Comparison of ENCODE assay signal across 27 cellular contexts in genomic region chr15:101022876-101023275, GRCh38.
DNase-seq lines count a peak whose midpoint lies in the region; ATAC-seq and TF ChIP-seq lines count a peak whose summit lies in the region.
"Had no signal": no experiment of that assay in that cellular context is flagged by ENCODE, and none has a peak within 500 bp of the region (broad histone marks: within the 10 kb centered on the region; RNA-seq: fewer than 3 reads in every experiment).

No MANE protein-coding gene starts in this region.

- H3K36me3 Mint-ChIP-seq in activated CD8-positive, alpha-beta T cell treated with anti-CD3 and anti-CD28 coated beads, Interleukin-2, amount 10 ng/mL, durations not matched to agents 7 days and 5 days (ENCODE audit: low read depth) = no peaks in the 10 kb centered on the region
- no peaks in the 10 kb centered on the region for H3K36me3 Mint-ChIP-seq in activated CD8-positive, alpha-beta T cell treated with anti-CD3 and anti-CD28 coated beads for 36 hours (ENCODE audit: low read depth)
- H3K36me3 Mint-ChIP-seq: brain; CD4-positive, CD25-positive, alpha-beta regulatory T cell; natural killer cell had no signal

- no peaks in the 10 kb centered on the region for H3K9me3 Mint-ChIP-seq in activated CD8-positive, alpha-beta T cell treated with anti-CD3 and anti-CD28 coated beads, Interleukin-2, amount 10 ng/mL, durations not matched to agents 7 days and 5 days (ENCODE audit: insufficient read depth)
- H3K9me3 Mint-ChIP-seq in activated CD8-positive, alpha-beta T cell treated with anti-CD3 and anti-CD28 coated beads for 36 hours = no peaks in the 10 kb centered on the region
- H3K9me3 Mint-ChIP-seq: CD4-positive, CD25-positive, alpha-beta regulatory T cell; effector memory CD8-positive, alpha-beta T cell; HFFc6; natural killer cell; T-helper 1 cell treated with Interleukin-12 subunit alpha and Interleukin-12 subunit beta and Interleukin-4 antibody, amounts not matched to agents 30 μg/mL and 1 μg/mL, for 36 hours had no signal

- no peak for TF ChIP-seq POLR2A in stomach (IDR thresholded peaks at IDR 0.05)

- H3K36me3 ChIP-seq in WERI-Rb-1 (no peaks in the 10 kb centered on the region), stomach (peaks cover 0 to 52% (median 49%) of the 10 kb centered on the region in 4 donors)

- ATAC-seq in activated CD8-positive, alpha-beta T cell treated with anti-CD3 and anti-CD28 coated beads, Interleukin-2, amount 10 ng/mL, durations not matched to agents 7 days and 5 days = no peak
- ATAC-seq in activated CD8-positive, alpha-beta T cell treated with anti-CD3 and anti-CD28 coated beads for 36 hours = no peak
- no peak for ATAC-seq in left lobe of liver
- ATAC-seq in HG03025 (IDR thresholded peaks at IDR 0.05; ENCODE audit: low FRiP score, unreplicated experiment) = no peak
- ATAC-seq in foreskin keratinocyte = no peak
- ATAC-seq: activated CD4-positive, CD25-positive, alpha-beta regulatory T cell treated with anti-CD3 and anti-CD28 coated beads, Interleukin-2, amount 50 U/mL, for 24 hours; effector memory CD8-positive, alpha-beta T cell; esophagus mucosa; natural killer cell had no signal

- CTCF ChIA-PET in activated CD8-positive, alpha-beta T cell treated with anti-CD3 and anti-CD28 coated beads, Interleukin-2, amount 10 ng/mL, durations not matched to agents 7 days and 5 days (lab: Charles Lee) = interaction anchor here (1.1 to 4.5 kb wide), 6 partner anchors 9 to 266 kb away, joined by 3 to 27 read pairs (median 4); no protein-coding TSS in a partner anchor
- CTCF ChIA-PET in activated CD8-positive, alpha-beta T cell treated with anti-CD3 and anti-CD28 coated beads for 36 hours (lab: Charles Lee) = interaction anchor here (0.9 to 6.9 kb wide), 5 partner anchors 14 to 238 kb away, joined by 3 to 77 read pairs (median 4); no protein-coding TSS in a partner anchor

- peak; percentile 11 for DNase-seq in activated CD8-positive, alpha-beta T cell treated with anti-CD3 and anti-CD28 coated beads, Interleukin-2, amount 10 ng/mL, durations not matched to agents 7 days and 5 days
- DNase-seq in activated CD8-positive, alpha-beta T cell treated with anti-CD3 and anti-CD28 coated beads for 36 hours = no peak
- peak; percentile 34 for DNase-seq in WERI-Rb-1
- DNase-seq in left lobe of liver (ENCODE audit: low spot score) = peak; percentile 6
- DNase-seq in stomach = peak; percentile 10
- DNase-seq in DMS114 treated with DMSO at 0.1 percent for 48 hours (lab: John Stamatoyannopoulos, UW; ENCODE audit: unreplicated experiment) = no peak
- DNase-seq in foreskin keratinocyte = no peak
- DNase-seq: CD4-positive, CD25-positive, alpha-beta regulatory T cell; effector memory CD8-positive, alpha-beta T cell; foreskin melanocyte; GM23248; HFFc6; natural killer cell; NCI-H1436 treated with DMSO at 0.1 percent for 48 hours; NCI-H345; RPMI8226; stimulated activated CD4-positive, alpha-beta T cell treated with anti-CD3 and anti-CD28 coated beads, Interleukin-12 subunit alpha, Interleukin-12 subunit beta, amount 100 ng/mL, for 4 hours; stimulated activated CD4-positive, alpha-beta T cell treated with anti-CD3 and anti-CD28 coated beads, Interleukin-4, amount 100 ng/mL, for 1 hour had no signal

- H3K4me1 ChIP-seq in stomach (peaks cover 0 to 10% (median 3%) of the 10 kb centered on the region in 4 donors), foreskin keratinocyte (no peaks in the 10 kb centered on the region)

- H3K27me3 ChIP-seq in WERI-Rb-1 (ENCODE audit: insufficient read depth, low read depth, severe bottlenecking) = no peaks in the 10 kb centered on the region
- no peaks in the 10 kb centered on the region for H3K27me3 ChIP-seq in stomach
- no peaks in the 10 kb centered on the region for H3K27me3 ChIP-seq in foreskin keratinocyte
- H3K27me3 ChIP-seq: hepatocyte, left lung, suprapubic skin had no signal

- H3K4me1 Mint-ChIP-seq in activated CD8-positive, alpha-beta T cell treated with anti-CD3 and anti-CD28 coated beads, Interleukin-2, amount 10 ng/mL, durations not matched to agents 7 days and 5 days (ENCODE audit: low read depth) = no peaks in the 10 kb centered on the region
- no peaks in the 10 kb centered on the region for H3K4me1 Mint-ChIP-seq in activated CD8-positive, alpha-beta T cell treated with anti-CD3 and anti-CD28 coated beads for 36 hours (ENCODE audit: low read depth)
- H3K4me1 Mint-ChIP-seq: CD4-positive, CD25-positive, alpha-beta regulatory T cell; natural killer cell had no signal

- WGBS in stomach, 5 donors = 70 to 94% (median 88%) methylated on average over 3 of the region's 3 CpGs

- H3K27ac Mint-ChIP-seq in activated CD8-positive, alpha-beta T cell treated with anti-CD3 and anti-CD28 coated beads, Interleukin-2, amount 10 ng/mL, durations not matched to agents 7 days and 5 days = no peak overlapping the region
- no peak overlapping the region for H3K27ac Mint-ChIP-seq in activated CD8-positive, alpha-beta T cell treated with anti-CD3 and anti-CD28 coated beads for 36 hours
- H3K27ac Mint-ChIP-seq: CD4-positive, CD25-positive, alpha-beta regulatory T cell; effector memory CD8-positive, alpha-beta T cell; HFFc6; natural killer cell; T-helper 1 cell treated with Interleukin-12 subunit alpha and Interleukin-12 subunit beta and Interleukin-4 antibody, amounts not matched to agents 30 μg/mL and 1 μg/mL, for 36 hours had no signal

- no peak overlapping the region for H3K4me3 ChIP-seq in WERI-Rb-1 (ENCODE audit: low read depth, low read length)
- no peak overlapping the region for H3K4me3 ChIP-seq in stomach
- H3K4me3 ChIP-seq: GM23248, hepatocyte, left lung, SK-N-MC, suprapubic skin had no signal

- no peak for TF ChIP-seq EP300 in stomach (IDR thresholded peaks at IDR 0.05)

- intact Hi-C loops in activated CD8-positive, alpha-beta T cell treated with anti-CD3 and anti-CD28 coated beads for 36 hours (cut with micrococcal nuclease) = no loop called here
- intact Hi-C loops in stomach (cut with DNase I; ENCODE audit: low total_unique reads) = no loop called here

- H3K9me3 ChIP-seq in WERI-Rb-1 (ENCODE audit: severe bottlenecking) = no peaks in the 10 kb centered on the region
- H3K9me3 ChIP-seq in stomach = no peaks in the 10 kb centered on the region
- H3K9me3 ChIP-seq: left lung, suprapubic skin had no signal

- H3K27ac ChIP-seq in WERI-Rb-1 = no peak overlapping the region
- H3K27ac ChIP-seq in stomach = peak overlapping the region in 4 of 5 donors; percentile 38 to 79 (median 68)
- H3K27ac ChIP-seq in foreskin keratinocyte = no peak overlapping the region
- H3K27ac ChIP-seq: GM23248, SK-N-MC, suprapubic skin had no signal

- no peak overlapping the region for H3K4me3 Mint-ChIP-seq in activated CD8-positive, alpha-beta T cell treated with anti-CD3 and anti-CD28 coated beads, Interleukin-2, amount 10 ng/mL, durations not matched to agents 7 days and 5 days
- no peak overlapping the region for H3K4me3 Mint-ChIP-seq in activated CD8-positive, alpha-beta T cell treated with anti-CD3 and anti-CD28 coated beads for 36 hours
- H3K4me3 Mint-ChIP-seq: brain; CD4-positive, CD25-positive, alpha-beta regulatory T cell; effector memory CD8-positive, alpha-beta T cell; HFFc6; natural killer cell; T-helper 1 cell treated with Interleukin-12 subunit alpha and Interleukin-12 subunit beta and Interleukin-4 antibody, amounts not matched to agents 30 μg/mL and 1 μg/mL, for 36 hours had no signal

- no peak for TF ChIP-seq CTCF in activated CD8-positive, alpha-beta T cell treated with anti-CD3 and anti-CD28 coated beads for 36 hours (IDR thresholded peaks at IDR 0.05)
- no peak for TF ChIP-seq CTCF in WERI-Rb-1 (IDR thresholded peaks at IDR 0.05; ENCODE audit: low read depth, low read length)
- TF ChIP-seq CTCF in stomach (IDR thresholded peaks at IDR 0.05) = no peak
- no peak for TF ChIP-seq CTCF in foreskin keratinocyte (conservative IDR thresholded peaks at IDR 0.05)

- no peaks in the 10 kb centered on the region for H3K27me3 Mint-ChIP-seq in activated CD8-positive, alpha-beta T cell treated with anti-CD3 and anti-CD28 coated beads, Interleukin-2, amount 10 ng/mL, durations not matched to agents 7 days and 5 days (ENCODE audit: low read depth)
- no peaks in the 10 kb centered on the region for H3K27me3 Mint-ChIP-seq in activated CD8-positive, alpha-beta T cell treated with anti-CD3 and anti-CD28 coated beads for 36 hours

- POLR2A ChIA-PET in activated CD8-positive, alpha-beta T cell treated with anti-CD3 and anti-CD28 coated beads, Interleukin-2, amount 10 ng/mL, durations not matched to agents 7 days and 5 days (lab: Charles Lee) = interaction anchor here (0.5 kb wide), 1 partner anchor 119 kb away, joined by 3 read pairs; no protein-coding TSS in a partner anchor
- POLR2A ChIA-PET in activated CD8-positive, alpha-beta T cell treated with anti-CD3 and anti-CD28 coated beads for 36 hours (lab: Charles Lee) = no interaction called here

Comparison
In these comparisons a context has a peak if more than half of its experiments do, and no peak if none do; other contexts are left out.
1. DNase-seq: peak in activated CD8-positive, alpha-beta T cell treated with anti-CD3 and anti-CD28 coated beads, Interleukin-2, amount 10 ng/mL, durations not matched to agents 7 days and 5 days (single experiment), WERI-Rb-1 (single experiment), left lobe of liver (single experiment) and stomach (single experiment); none in activated CD8-positive, alpha-beta T cell treated with anti-CD3 and anti-CD28 coated beads for 36 hours (single experiment), DMS114 treated with DMSO at 0.1 percent for 48 hours (single experiment) and foreskin keratinocyte (0 of 2).
2. H3K27ac ChIP-seq: peak in stomach (4 of 5); none in WERI-Rb-1 (single experiment) and foreskin keratinocyte (single experiment).